Comparison of ENCODE assay signal across 1 cellular context in genomic region chr12:80802652-80803051, GRCh38.
A peak's percentile ranks its signal among the peaks of the same experiment; 100 is the strongest.
TF ChIP-seq lines count a peak whose summit lies in the region.

No MANE protein-coding gene starts in this region.

TF ChIP-seq in GM12878, 131 proteins besides CTCF, POLR2A, EP300 and RAD21 (continued from another document):
- TF ChIP-seq, protein P1, sequence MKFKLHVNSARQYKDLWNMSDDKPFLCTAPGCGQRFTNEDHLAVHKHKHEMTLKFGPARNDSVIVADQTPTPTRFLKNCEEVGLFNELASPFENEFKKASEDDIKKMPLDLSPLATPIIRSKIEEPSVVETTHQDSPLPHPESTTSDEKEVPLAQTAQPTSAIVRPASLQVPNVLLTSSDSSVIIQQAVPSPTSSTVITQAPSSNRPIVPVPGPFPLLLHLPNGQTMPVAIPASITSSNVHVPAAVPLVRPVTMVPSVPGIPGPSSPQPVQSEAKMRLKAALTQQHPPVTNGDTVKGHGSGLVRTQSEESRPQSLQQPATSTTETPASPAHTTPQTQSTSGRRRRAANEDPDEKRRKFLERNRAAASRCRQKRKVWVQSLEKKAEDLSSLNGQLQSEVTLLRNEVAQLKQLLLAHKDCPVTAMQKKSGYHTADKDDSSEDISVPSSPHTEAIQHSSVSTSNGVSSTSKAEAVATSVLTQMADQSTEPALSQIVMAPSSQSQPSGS (IDR thresholded peaks at IDR 0.05; ENCODE audit: low read length), result no peak
- TF ChIP-seq BCL11A (IDR thresholded peaks at IDR 0.05; ENCODE audit: low read depth, low read length) (peak; percentile 35; the same call in 1 of the 2 replicates), BHLHE40 (IDR thresholded peaks at IDR 0.05; ENCODE audit: borderline replicate concordance in 1 of 2, low read depth in 2 of 2, low read length in 1 of 2) (0 out of 4 replicates have a peak, but pooled peaks of 1 of the 2 experiments have one; percentile 21), ATF7 (IDR thresholded peaks at IDR 0.05; ENCODE audit: low read depth) (peak; percentile 60; the same call in 1 of the 2 replicates), IKZF2 (IDR thresholded peaks at IDR 0.05) (peak; percentile 42 to 54), POU2F2 (IDR thresholded peaks at IDR 0.05; ENCODE audit: borderline replicate concordance, low read depth, low read length) (peak; percentile 85; the same call in 2 of the 3 replicates), DPF2 (IDR thresholded peaks at IDR 0.05) (peak; percentile 34; the same call in 1 of the 2 replicates)
- TF ChIP-seq, protein P2, sequence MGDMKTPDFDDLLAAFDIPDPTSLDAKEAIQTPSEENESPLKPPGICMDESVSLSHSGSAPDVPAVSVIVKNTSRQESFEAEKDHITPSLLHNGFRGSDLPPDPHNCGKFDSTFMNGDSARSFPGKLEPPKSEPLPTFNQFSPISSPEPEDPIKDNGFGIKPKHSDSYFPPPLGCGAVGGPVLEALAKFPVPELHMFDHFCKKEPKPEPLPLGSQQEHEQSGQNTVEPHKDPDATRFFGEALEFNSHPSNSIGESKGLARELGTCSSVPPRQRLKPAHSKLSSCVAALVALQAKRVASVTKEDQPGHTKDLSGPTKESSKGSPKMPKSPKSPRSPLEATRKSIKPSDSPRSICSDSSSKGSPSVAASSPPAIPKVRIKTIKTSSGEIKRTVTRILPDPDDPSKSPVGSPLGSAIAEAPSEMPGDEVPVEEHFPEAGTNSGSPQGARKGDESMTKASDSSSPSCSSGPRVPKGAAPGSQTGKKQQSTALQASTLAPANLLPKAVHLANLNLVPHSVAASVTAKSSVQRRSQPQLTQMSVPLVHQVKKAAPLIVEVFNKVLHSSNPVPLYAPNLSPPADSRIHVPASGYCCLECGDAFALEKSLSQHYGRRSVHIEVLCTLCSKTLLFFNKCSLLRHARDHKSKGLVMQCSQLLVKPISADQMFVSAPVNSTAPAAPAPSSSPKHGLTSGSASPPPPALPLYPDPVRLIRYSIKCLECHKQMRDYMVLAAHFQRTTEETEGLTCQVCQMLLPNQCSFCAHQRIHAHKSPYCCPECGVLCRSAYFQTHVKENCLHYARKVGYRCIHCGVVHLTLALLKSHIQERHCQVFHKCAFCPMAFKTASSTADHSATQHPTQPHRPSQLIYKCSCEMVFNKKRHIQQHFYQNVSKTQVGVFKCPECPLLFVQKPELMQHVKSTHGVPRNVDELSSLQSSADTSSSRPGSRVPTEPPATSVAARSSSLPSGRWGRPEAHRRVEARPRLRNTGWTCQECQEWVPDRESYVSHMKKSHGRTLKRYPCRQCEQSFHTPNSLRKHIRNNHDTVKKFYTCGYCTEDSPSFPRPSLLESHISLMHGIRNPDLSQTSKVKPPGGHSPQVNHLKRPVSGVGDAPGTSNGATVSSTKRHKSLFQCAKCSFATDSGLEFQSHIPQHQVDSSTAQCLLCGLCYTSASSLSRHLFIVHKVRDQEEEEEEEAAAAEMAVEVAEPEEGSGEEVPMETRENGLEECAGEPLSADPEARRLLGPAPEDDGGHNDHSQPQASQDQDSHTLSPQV (IDR thresholded peaks at IDR 0.05), result no peak
